Comparison of ENCODE assay signal across 1 cellular context in genomic region chr10:74021248-74022055, GRCh38.
TF ChIP-seq lines count a peak whose summit lies in the region.

No MANE protein-coding gene starts in this region.

TF ChIP-seq in K562, 482 proteins besides CTCF, POLR2A, EP300 and RAD21 (continued from another document and continues in another):
- TF ChIP-seq, protein P1, sequence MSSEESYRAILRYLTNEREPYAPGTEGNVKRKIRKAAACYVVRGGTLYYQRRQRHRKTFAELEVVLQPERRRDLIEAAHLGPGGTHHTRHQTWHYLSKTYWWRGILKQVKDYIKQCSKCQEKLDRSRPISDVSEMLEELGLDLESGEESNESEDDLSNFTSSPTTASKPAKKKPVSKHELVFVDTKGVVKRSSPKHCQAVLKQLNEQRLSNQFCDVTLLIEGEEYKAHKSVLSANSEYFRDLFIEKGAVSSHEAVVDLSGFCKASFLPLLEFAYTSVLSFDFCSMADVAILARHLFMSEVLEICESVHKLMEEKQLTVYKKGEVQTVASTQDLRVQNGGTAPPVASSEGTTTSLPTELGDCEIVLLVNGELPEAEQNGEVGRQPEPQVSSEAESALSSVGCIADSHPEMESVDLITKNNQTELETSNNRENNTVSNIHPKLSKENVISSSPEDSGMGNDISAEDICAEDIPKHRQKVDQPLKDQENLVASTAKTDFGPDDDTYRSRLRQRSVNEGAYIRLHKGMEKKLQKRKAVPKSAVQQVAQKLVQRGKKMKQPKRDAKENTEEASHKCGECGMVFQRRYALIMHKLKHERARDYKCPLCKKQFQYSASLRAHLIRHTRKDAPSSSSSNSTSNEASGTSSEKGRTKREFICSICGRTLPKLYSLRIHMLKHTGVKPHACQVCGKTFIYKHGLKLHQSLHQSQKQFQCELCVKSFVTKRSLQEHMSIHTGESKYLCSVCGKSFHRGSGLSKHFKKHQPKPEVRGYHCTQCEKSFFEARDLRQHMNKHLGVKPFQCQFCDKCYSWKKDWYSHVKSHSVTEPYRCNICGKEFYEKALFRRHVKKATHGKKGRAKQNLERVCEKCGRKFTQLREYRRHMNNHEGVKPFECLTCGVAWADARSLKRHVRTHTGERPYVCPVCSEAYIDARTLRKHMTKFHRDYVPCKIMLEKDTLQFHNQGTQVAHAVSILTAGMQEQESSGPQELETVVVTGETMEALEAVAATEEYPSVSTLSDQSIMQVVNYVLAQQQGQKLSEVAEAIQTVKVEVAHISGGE (CRISPR knock-in tag; IDR thresholded peaks at IDR 0.05): no peak; a peak in 1 of 6 replicates
- TF ChIP-seq ATF3 (IDR thresholded peaks at IDR 0.05) (peak; percentile 96), ATF3 (CRISPR knock-in tag; conservative IDR thresholded peaks at IDR 0.05) (peak; percentile 82; the same call in 1 of the 2 replicates), MAZ (CRISPR knock-in tag; conservative IDR thresholded peaks at IDR 0.05 in 1 of 2, IDR thresholded peaks at IDR 0.05 in 1 of 2) (peak; percentile 11 to 58; a peak in 3 of 4 replicates), KDM1A (IDR thresholded peaks at IDR 0.05) (peak; percentile 63 to 73; a peak in 3 of 4 replicates), ZNF217 (CRISPR knock-in tag; IDR thresholded peaks at IDR 0.05) (no peak), GTF2B (IDR thresholded peaks at IDR 0.05; ENCODE audit: extremely low read depth, insufficient read length) (no peak), ATF4 (CRISPR knock-in tag; IDR thresholded peaks at IDR 0.05) (0 out of 2 replicates have a peak, but pooled peaks have one; percentile 4), BRCA1 (IDR thresholded peaks at IDR 0.05) (no peak), BRCA1 (CRISPR knock-in tag; IDR thresholded peaks at IDR 0.05) (no peak), POLR2G (IDR thresholded peaks at IDR 0.05; ENCODE audit: low read depth, low read length) (no peak), ADNP (tag; IDR thresholded peaks at IDR 0.05) (peak; percentile 87), ZNF146 (CRISPR knock-in tag; IDR thresholded peaks at IDR 0.05; ENCODE audit: unreplicated experiment) (no peak), ZNF561 (CRISPR knock-in tag; conservative IDR thresholded peaks at IDR 0.05) (no peak), SIN3B (IDR thresholded peaks at IDR 0.05; ENCODE audit: low read depth) (no peak), ARNT (IDR thresholded peaks at IDR 0.05) (peak; percentile 47 to 94; a peak in 1 of 4 replicates), TAF7 (tag; IDR thresholded peaks at IDR 0.05) (no peak), STAG1 (CRISPR knock-in tag; IDR thresholded peaks at IDR 0.05; ENCODE audit: borderline replicate concordance) (no peak), RBM15 (IDR thresholded peaks at IDR 0.05; ENCODE audit: insufficient read depth, low read length) (no peak), CAMTA2 (CRISPR knock-in tag; conservative IDR thresholded peaks at IDR 0.05) (no peak), ZNF584 (CRISPR knock-in tag; IDR thresholded peaks at IDR 0.05; ENCODE audit: low read depth) (no peak; the same call in 1 of the 2 replicates), NUFIP1 (IDR thresholded peaks at IDR 0.05; ENCODE audit: partially characterized antibody) (no peak), ETV1 (tag; conservative IDR thresholded peaks at IDR 0.05; ENCODE audit: low read depth) (peak; percentile 81), MCM7 (IDR thresholded peaks at IDR 0.05) (peak in 1 of 2 experiments; percentile 88; a peak in 1 of 4 replicates), HDAC8 (tag; IDR thresholded peaks at IDR 0.05) (no peak), PML (IDR thresholded peaks at IDR 0.05; ENCODE audit: low read length) (peak; percentile 78; the same call in 1 of the 2 replicates), HMG20A (CRISPR knock-in tag; conservative IDR thresholded peaks at IDR 0.05) (no peak), ZNF431 (CRISPR knock-in tag; IDR thresholded peaks at IDR 0.05) (no peak), HMGN3 (IDR thresholded peaks at IDR 0.05; ENCODE audit: borderline replicate concordance, extremely low read depth, insufficient read length, low read depth, low read length) (no peak), HDGF (IDR thresholded peaks at IDR 0.05) (peak; percentile 48; the same call in 1 of the 2 replicates), ZNF184 (CRISPR knock-in tag; IDR thresholded peaks at IDR 0.05) (no peak), C11orf30 (IDR thresholded peaks at IDR 0.05; ENCODE audit: low read depth) (peak; percentile 47), BACH1 (tag; IDR thresholded peaks at IDR 0.05) (peak; percentile 88), ZNF764 (CRISPR knock-in tag; IDR thresholded peaks at IDR 0.05; ENCODE audit: low read depth) (no peak), POLR2AphosphoS2 (IDR thresholded peaks at IDR 0.05; ENCODE audit: low read length) (no peak), HBP1 (CRISPR knock-in tag; IDR thresholded peaks at IDR 0.05) (no peak)
- TF ChIP-seq, protein P2, sequence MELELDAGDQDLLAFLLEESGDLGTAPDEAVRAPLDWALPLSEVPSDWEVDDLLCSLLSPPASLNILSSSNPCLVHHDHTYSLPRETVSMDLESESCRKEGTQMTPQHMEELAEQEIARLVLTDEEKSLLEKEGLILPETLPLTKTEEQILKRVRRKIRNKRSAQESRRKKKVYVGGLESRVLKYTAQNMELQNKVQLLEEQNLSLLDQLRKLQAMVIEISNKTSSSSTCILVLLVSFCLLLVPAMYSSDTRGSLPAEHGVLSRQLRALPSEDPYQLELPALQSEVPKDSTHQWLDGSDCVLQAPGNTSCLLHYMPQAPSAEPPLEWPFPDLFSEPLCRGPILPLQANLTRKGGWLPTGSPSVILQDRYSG (tag; conservative IDR thresholded peaks at IDR 0.05; ENCODE audit: low read depth): no peak
- TF ChIP-seq, protein P3, sequence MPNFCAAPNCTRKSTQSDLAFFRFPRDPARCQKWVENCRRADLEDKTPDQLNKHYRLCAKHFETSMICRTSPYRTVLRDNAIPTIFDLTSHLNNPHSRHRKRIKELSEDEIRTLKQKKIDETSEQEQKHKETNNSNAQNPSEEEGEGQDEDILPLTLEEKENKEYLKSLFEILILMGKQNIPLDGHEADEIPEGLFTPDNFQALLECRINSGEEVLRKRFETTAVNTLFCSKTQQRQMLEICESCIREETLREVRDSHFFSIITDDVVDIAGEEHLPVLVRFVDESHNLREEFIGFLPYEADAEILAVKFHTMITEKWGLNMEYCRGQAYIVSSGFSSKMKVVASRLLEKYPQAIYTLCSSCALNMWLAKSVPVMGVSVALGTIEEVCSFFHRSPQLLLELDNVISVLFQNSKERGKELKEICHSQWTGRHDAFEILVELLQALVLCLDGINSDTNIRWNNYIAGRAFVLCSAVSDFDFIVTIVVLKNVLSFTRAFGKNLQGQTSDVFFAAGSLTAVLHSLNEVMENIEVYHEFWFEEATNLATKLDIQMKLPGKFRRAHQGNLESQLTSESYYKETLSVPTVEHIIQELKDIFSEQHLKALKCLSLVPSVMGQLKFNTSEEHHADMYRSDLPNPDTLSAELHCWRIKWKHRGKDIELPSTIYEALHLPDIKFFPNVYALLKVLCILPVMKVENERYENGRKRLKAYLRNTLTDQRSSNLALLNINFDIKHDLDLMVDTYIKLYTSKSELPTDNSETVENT (CRISPR knock-in tag; IDR thresholded peaks at IDR 0.05): no peak
- TF ChIP-seq, protein P4, sequence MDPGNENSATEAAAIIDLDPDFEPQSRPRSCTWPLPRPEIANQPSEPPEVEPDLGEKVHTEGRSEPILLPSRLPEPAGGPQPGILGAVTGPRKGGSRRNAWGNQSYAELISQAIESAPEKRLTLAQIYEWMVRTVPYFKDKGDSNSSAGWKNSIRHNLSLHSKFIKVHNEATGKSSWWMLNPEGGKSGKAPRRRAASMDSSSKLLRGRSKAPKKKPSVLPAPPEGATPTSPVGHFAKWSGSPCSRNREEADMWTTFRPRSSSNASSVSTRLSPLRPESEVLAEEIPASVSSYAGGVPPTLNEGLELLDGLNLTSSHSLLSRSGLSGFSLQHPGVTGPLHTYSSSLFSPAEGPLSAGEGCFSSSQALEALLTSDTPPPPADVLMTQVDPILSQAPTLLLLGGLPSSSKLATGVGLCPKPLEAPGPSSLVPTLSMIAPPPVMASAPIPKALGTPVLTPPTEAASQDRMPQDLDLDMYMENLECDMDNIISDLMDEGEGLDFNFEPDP (CRISPR knock-in tag; IDR thresholded peaks at IDR 0.05): no peak
- TF ChIP-seq, protein P5, sequence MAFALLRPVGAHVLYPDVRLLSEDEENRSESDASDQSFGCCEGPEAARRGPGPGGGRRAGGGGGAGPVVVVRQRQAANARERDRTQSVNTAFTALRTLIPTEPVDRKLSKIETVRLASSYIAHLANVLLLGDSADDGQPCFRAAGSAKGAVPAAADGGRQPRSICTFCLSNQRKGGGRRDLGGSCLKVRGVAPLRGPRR (CRISPR knock-in tag; IDR thresholded peaks at IDR 0.05): no peak
- TF ChIP-seq, protein P6, sequence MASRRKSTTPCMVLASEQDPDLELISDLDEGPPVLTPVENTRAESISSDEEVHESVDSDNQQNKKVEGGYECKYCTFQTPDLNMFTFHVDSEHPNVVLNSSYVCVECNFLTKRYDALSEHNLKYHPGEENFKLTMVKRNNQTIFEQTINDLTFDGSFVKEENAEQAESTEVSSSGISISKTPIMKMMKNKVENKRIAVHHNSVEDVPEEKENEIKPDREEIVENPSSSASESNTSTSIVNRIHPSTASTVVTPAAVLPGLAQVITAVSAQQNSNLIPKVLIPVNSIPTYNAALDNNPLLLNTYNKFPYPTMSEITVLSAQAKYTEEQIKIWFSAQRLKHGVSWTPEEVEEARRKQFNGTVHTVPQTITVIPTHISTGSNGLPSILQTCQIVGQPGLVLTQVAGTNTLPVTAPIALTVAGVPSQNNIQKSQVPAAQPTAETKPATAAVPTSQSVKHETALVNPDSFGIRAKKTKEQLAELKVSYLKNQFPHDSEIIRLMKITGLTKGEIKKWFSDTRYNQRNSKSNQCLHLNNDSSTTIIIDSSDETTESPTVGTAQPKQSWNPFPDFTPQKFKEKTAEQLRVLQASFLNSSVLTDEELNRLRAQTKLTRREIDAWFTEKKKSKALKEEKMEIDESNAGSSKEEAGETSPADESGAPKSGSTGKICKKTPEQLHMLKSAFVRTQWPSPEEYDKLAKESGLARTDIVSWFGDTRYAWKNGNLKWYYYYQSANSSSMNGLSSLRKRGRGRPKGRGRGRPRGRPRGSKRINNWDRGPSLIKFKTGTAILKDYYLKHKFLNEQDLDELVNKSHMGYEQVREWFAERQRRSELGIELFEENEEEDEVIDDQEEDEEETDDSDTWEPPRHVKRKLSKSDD (conservative IDR thresholded peaks at IDR 0.05; ENCODE audit: low read length): no peak
- TF ChIP-seq, protein P7, sequence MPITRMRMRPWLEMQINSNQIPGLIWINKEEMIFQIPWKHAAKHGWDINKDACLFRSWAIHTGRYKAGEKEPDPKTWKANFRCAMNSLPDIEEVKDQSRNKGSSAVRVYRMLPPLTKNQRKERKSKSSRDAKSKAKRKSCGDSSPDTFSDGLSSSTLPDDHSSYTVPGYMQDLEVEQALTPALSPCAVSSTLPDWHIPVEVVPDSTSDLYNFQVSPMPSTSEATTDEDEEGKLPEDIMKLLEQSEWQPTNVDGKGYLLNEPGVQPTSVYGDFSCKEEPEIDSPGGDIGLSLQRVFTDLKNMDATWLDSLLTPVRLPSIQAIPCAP (CRISPR knock-in tag; IDR thresholded peaks at IDR 0.05; ENCODE audit: borderline replicate concordance): no peak
- TF ChIP-seq, protein P8, sequence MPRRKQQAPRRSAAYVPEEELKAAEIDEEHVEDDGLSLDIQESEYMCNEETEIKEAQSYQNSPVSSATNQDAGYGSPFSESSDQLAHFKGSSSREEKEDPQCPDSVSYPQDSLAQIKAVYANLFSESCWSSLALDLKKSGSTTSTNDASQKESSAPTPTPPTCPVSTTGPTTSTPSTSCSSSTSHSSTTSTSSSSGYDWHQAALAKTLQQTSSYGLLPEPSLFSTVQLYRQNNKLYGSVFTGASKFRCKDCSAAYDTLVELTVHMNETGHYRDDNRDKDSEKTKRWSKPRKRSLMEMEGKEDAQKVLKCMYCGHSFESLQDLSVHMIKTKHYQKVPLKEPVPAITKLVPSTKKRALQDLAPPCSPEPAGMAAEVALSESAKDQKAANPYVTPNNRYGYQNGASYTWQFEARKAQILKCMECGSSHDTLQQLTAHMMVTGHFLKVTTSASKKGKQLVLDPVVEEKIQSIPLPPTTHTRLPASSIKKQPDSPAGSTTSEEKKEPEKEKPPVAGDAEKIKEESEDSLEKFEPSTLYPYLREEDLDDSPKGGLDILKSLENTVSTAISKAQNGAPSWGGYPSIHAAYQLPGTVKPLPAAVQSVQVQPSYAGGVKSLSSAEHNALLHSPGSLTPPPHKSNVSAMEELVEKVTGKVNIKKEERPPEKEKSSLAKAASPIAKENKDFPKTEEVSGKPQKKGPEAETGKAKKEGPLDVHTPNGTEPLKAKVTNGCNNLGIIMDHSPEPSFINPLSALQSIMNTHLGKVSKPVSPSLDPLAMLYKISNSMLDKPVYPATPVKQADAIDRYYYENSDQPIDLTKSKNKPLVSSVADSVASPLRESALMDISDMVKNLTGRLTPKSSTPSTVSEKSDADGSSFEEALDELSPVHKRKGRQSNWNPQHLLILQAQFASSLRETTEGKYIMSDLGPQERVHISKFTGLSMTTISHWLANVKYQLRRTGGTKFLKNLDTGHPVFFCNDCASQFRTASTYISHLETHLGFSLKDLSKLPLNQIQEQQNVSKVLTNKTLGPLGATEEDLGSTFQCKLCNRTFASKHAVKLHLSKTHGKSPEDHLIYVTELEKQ (CRISPR knock-in tag; IDR thresholded peaks at IDR 0.05): no peak
